Comparison of ENCODE assay signal across 9 cellular contexts in the genomic region with DNA sequence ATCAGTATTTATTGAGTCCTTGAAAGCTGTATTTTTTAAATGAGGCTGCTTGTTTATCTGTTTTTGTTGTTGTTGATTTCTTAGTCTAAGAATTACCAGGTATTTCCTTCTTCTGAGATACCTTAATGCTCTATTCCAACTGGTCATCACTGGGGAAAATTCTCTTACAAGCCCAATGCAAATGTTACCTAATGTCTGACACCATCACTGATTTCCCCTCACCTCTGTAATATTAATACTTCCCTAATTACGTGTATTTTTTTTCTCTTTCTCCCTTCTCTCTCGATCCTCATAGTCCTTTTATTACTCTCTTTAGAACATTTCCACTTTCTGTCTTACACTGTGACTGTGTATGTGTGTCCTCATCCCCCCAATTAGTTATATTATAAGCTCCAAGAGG. TPM values are rescaled to one million over a fixed set of nuclear protein-coding genes. Genes with fewer than 3 reads are reported as not detected.
DNase-seq lines count a peak whose midpoint lies in the region; ATAC-seq and TF ChIP-seq lines count a peak whose summit lies in the region.
"Had no signal": no experiment of that assay in that cellular context is flagged by ENCODE, and none has a peak within 500 bp of the region (broad histone marks: within the 10 kb centered on the region; RNA-seq: fewer than 3 reads in every experiment).

No MANE protein-coding gene starts in this region.

- TF ChIP-seq EP300 in ovary (IDR thresholded peaks at IDR 0.05), result no peak

- peak; percentile 32 for DNase-seq in HCEC 1CT
- DNase-seq in astrocyte of the cerebellum (ENCODE audit: low read depth), result no peak
- no peak for DNase-seq in central memory CD4-positive, alpha-beta T cell
- no peak for DNase-seq in cerebellar cortex (ENCODE audit: low spot score)
- no peak for DNase-seq in ovary
- DNase-seq: NCI-H187 had no signal

- in situ Hi-C loops in astrocyte of the cerebellum (cut with HindIII; ENCODE audit: low sequenced_read_pairs), result no loop called here

- peak overlapping the region in 5 of 11 experiments; percentile 12 to 36 (median 23); a peak in 5 of 22 replicates for H3K9ac ChIP-seq in BLaER1 treated with 17β-estradiol and CSF1 and Interleukin-3, amounts not matched to agents 10 nM and 100 nM
- peak overlapping the region; percentile 82 for H3K9ac ChIP-seq in mucosa of stomach (ENCODE audit: low read length)

- ATAC-seq in HG03571 (IDR thresholded peaks at IDR 0.05; ENCODE audit: unreplicated experiment), result no peak

- no peaks in the 10 kb centered on the region for H3K27me3 ChIP-seq in BLaER1 treated with 17β-estradiol and CSF1 and Interleukin-3, amounts not matched to agents 10 nM and 100 nM
- H3K27me3 ChIP-seq in mucosa of stomach (ENCODE audit: control insufficient read depth, insufficient read depth, low read length) (no peaks in the 10 kb centered on the region), ovary (no peaks in the 10 kb centered on the region)

- no peaks in the 10 kb centered on the region for H4K20me1 ChIP-seq in BLaER1 treated with 17β-estradiol and CSF1 and Interleukin-3, amounts not matched to agents 10 nM and 100 nM

- intact Hi-C loops in ovary (cut with DNase I), result no loop called here

- H3K36me3 ChIP-seq in BLaER1 treated with 17β-estradiol and CSF1 and Interleukin-3, amounts not matched to agents 10 nM and 100 nM, result peaks cover 0 to 14% (median 0%) of the 10 kb centered on the region in 11 experiments; a peak in 5 of 22 replicates
- H3K36me3 ChIP-seq in mucosa of stomach (ENCODE audit: control insufficient read depth, insufficient read depth, low read length) (no peaks in the 10 kb centered on the region), ovary (no peaks in the 10 kb centered on the region)

- TF ChIP-seq CTCF in astrocyte of the cerebellum (IDR thresholded peaks at IDR 0.05; ENCODE audit: low read depth, low read length, missing control alignments), result no peak
- no peak for TF ChIP-seq CTCF in ovary (IDR thresholded peaks at IDR 0.05)

- peak overlapping the region in 10 of 11 experiments; percentile 55 to 75 (median 70); a peak in 21 of 22 replicates for H3K27ac ChIP-seq in BLaER1 treated with 17β-estradiol and CSF1 and Interleukin-3, amounts not matched to agents 10 nM and 100 nM
- no peak overlapping the region for H3K27ac ChIP-seq in ovary

- 70 to 73% (median 70%) methylated on average over 2 of the region's 2 CpGs for WGBS in ovary, 3 donors

- no peak overlapping the region; a peak in 1 of 20 replicates for H3K4me3 ChIP-seq in BLaER1 treated with 17β-estradiol and CSF1 and Interleukin-3, amounts not matched to agents 10 nM and 100 nM
- H3K4me3 ChIP-seq in astrocyte of the cerebellum (ENCODE audit: low read depth, low read length) (peak overlapping the region; percentile 37), mucosa of stomach (ENCODE audit: low read length) (peak overlapping the region; percentile 17), ovary (no peak overlapping the region)

- peaks cover 0 to 6% (median 0%) of the 10 kb centered on the region in 11 experiments; a peak in 5 of 22 replicates for H3K9me3 ChIP-seq in BLaER1 treated with 17β-estradiol and CSF1 and Interleukin-3, amounts not matched to agents 10 nM and 100 nM (replicated peaks in 1 of 11)
- H3K9me3 ChIP-seq in mucosa of stomach (ENCODE audit: control insufficient read depth, low read length) (no peaks in the 10 kb centered on the region), ovary (no peaks in the 10 kb centered on the region)

- peaks cover 33 to 53% (median 44%) of the 10 kb centered on the region in 10 experiments for H3K4me1 ChIP-seq in BLaER1 treated with 17β-estradiol and CSF1 and Interleukin-3, amounts not matched to agents 10 nM and 100 nM
- H3K4me1 ChIP-seq in mucosa of stomach (ENCODE audit: control insufficient read depth, insufficient read depth, low read length) (no peaks in the 10 kb centered on the region), ovary (ENCODE audit: insufficient read depth) (no peaks in the 10 kb centered on the region)

- peak overlapping the region; percentile 64 to 81 (median 68) for H3K4me2 ChIP-seq in BLaER1 treated with 17β-estradiol and CSF1 and Interleukin-3, amounts not matched to agents 10 nM and 100 nM

- no peak for TF ChIP-seq POLR2A in ovary (IDR thresholded peaks at IDR 0.05)

RNA-seq across cellular contexts. Expression of gene HDAC9, which starts 13.9 kb away (rescaled TPM):
- total RNA-seq in ovary, result 10 to 100 TPM in 2 of 7 donors, 1 to 10 TPM in 5; 1.7 to 22.3 (median 6.0) TPM
- polyA plus RNA-seq in ovary, result 10 to 100 TPM in 1 of 2 donors, 1 to 10 TPM in 1; 2.2 to 11.6 TPM

Comparison
In these comparisons a context has a peak if more than half of its experiments do, and no peak if none do; other contexts are left out.
1. H3K27ac ChIP-seq: peak in BLaER1 treated with 17β-estradiol and CSF1 and Interleukin-3, amounts not matched to agents 10 nM and 100 nM (10 of 11); none in ovary (0 of 2).
2. H3K4me3 ChIP-seq: peak in astrocyte of the cerebellum (single experiment) and mucosa of stomach (single experiment); none in BLaER1 treated with 17β-estradiol and CSF1 and Interleukin-3, amounts not matched to agents 10 nM and 100 nM (0 of 10) and ovary (single experiment).